ENCODE assay signal across 13 cellular contexts in the genomic region with DNA sequence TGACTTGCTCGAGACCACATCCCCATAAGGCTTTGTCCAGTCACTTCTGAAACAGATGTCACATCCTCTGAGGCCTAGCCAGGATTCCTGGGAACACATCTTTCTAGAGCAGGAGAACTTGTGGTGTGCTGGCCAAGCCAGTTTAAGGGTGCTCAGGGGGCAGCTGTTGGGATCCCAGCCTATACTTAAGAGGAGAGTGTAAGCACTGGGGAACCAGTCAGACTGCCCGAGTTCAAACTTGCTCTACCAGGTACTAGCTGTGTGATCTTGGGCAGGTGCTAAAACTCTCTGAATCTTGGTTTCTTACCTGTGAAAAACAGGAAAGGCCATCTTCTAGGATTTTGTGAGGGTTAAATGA. TPM values are rescaled to one million over a fixed set of nuclear protein-coding genes. Genes with fewer than 3 reads are reported as not detected.
DNase-seq lines count a peak whose midpoint lies in the region; ATAC-seq and TF ChIP-seq lines count a peak whose summit lies in the region.
"Had no signal": no experiment of that assay in that cellular context is flagged by ENCODE, and none has a peak within 500 bp of the region (broad histone marks: within the 10 kb centered on the region; RNA-seq: fewer than 3 reads in every experiment).

No MANE protein-coding gene starts in this region.

- H3K27me3 Mint-ChIP-seq in activated T-cell treated with anti-CD3 and anti-CD28 coated beads, Interleukin-2, amount 50 U/mL, for 72 hours (ENCODE audit: low read depth) = no peaks in the 10 kb centered on the region

- DNase-seq in SK-N-SH = no peak
- no peak for DNase-seq in OCI-LY7 (ENCODE audit: low spot score)
- DNase-seq in stomach = no peak
- no peak for DNase-seq in foreskin keratinocyte
- DNase-seq in activated T-cell treated with anti-CD3 and anti-CD28 coated beads, Interleukin-2, amount 50 U/mL, for 72 hours = no peak
- DNase-seq: NCI-H146, NCI-H2081 treated with DMSO at 0.1 percent for 48 hours had no signal

- H3K4me3 ChIP-seq in SK-N-SH (ENCODE audit: low read depth in 2 of 2, low read length in 1 of 2) (no peak overlapping the region), OCI-LY7 (ENCODE audit: low read depth, low read length, poor library complexity, severe bottlenecking) (no peak overlapping the region), stomach (no peak overlapping the region)

- H3K27me3 ChIP-seq in SK-N-SH (ENCODE audit: insufficient read depth) = no peaks in the 10 kb centered on the region
- H3K27me3 ChIP-seq in stomach = no peaks in the 10 kb centered on the region
- H3K27me3 ChIP-seq in foreskin keratinocyte = no peaks in the 10 kb centered on the region

- H3K9me2 ChIP-seq in SK-N-SH = no peaks in the 10 kb centered on the region
- H3K9me2 ChIP-seq in OCI-LY7 (ENCODE audit: insufficient read depth, low read length) = no peaks in the 10 kb centered on the region

- H3K79me2 ChIP-seq in SK-N-SH (ENCODE audit: insufficient read depth) (no peaks in the 10 kb centered on the region), OCI-LY7 (ENCODE audit: insufficient read depth, low read depth, low read length) (no peaks in the 10 kb centered on the region)

- intact Hi-C loops in OCI-LY7 (cut with micrococcal nuclease; ENCODE audit: unreplicated experiment) = loop anchor here (1.0 to 2.0 kb wide), 2 partner anchors 54 to 105 kb away; no protein-coding TSS in a partner anchor
- intact Hi-C loops in stomach (cut with DNase I; ENCODE audit: low total_unique reads) = no loop called here

- no TSS peak for BruUV-seq in OCI-LY7 (replicated peaks; lab: Mats Ljungman, UMichigan)

- TF ChIP-seq EP300 in SK-N-SH (IDR thresholded peaks at IDR 0.05; ENCODE audit: borderline replicate concordance in 1 of 2, low read depth in 1 of 2, low read length in 1 of 2) (no peak), stomach (IDR thresholded peaks at IDR 0.05) (no peak)

- H3K9me3 ChIP-seq in SK-N-SH = no peaks in the 10 kb centered on the region
- no peaks in the 10 kb centered on the region for H3K9me3 ChIP-seq in OCI-LY7 (ENCODE audit: low read length)
- no peaks in the 10 kb centered on the region for H3K9me3 ChIP-seq in stomach

- TF ChIP-seq RAD21 in SK-N-SH (IDR thresholded peaks at IDR 0.05; ENCODE audit: low read length) = no peak

- POLR2A ChIA-PET in SK-N-SH (lab: Yijun Ruan, JAX) (no interaction called here), OCI-LY7 (lab: Charles Lee) (interaction anchor here (0.6 to 4.2 kb wide), 4 partner anchors 10 to 65 kb away, joined by 3 to 32 read pairs (median 4); partner anchors contain the start of gene LY9)

- H3F3A ChIP-seq in SK-N-SH (replicated peaks; ENCODE audit: insufficient read depth) = no peaks in the 10 kb centered on the region

- peaks cover 42% of the 10 kb centered on the region for H3K4me1 Mint-ChIP-seq in activated T-cell treated with anti-CD3 and anti-CD28 coated beads, Interleukin-2, amount 50 U/mL, for 72 hours (ENCODE audit: low read depth)

- H3K9me3 Mint-ChIP-seq in activated T-cell treated with anti-CD3 and anti-CD28 coated beads, Interleukin-2, amount 50 U/mL, for 72 hours = no peaks in the 10 kb centered on the region
- H3K9me3 Mint-ChIP-seq: CD4-positive, CD25-positive, alpha-beta regulatory T cell had no signal

- CTCF ChIA-PET in SK-N-SH (lab: Yijun Ruan, JAX) (interaction anchor here (0.8 to 1.4 kb wide), 2 partner anchors 16 to 318 kb away, joined by 3 to 4 read pairs; partner anchors contain the start of genes KLHDC9 and LY9), OCI-LY7 (lab: Charles Lee; ENCODE audit: unreplicated experiment) (interaction anchor here (0.6 to 3.4 kb wide), 7 partner anchors 51 to 207 kb away, joined by 3 to 16 read pairs (median 4); no protein-coding TSS in a partner anchor)

- WGBS in SK-N-SH (ENCODE audit: low lambda C conversion rate) = 20% methylated on average over 2 of the region's 2 CpGs
- WGBS in stomach, 5 donors = 61 to 77% (median 67%) methylated on average over 2 of the region's 2 CpGs

- H3K4me1 ChIP-seq in SK-N-SH (ENCODE audit: control insufficient read depth in 1 of 2, insufficient read depth in 2 of 2, low read depth in 1 of 2, low read length in 1 of 2) (no peaks in the 10 kb centered on the region), OCI-LY7 (ENCODE audit: insufficient read depth, low read length, poor library complexity, severe bottlenecking) (peaks cover 25% of the 10 kb centered on the region), stomach (peaks cover 8 to 26% (median 11%) of the 10 kb centered on the region in 4 donors), foreskin keratinocyte (peaks cover 4% of the 10 kb centered on the region)

- H4K20me1 ChIP-seq in SK-N-SH (ENCODE audit: insufficient read depth) (no peaks in the 10 kb centered on the region), OCI-LY7 (ENCODE audit: insufficient read depth, low read length) (no peaks in the 10 kb centered on the region)

- no peak overlapping the region for H3K9ac ChIP-seq in SK-N-SH

- H3K4me3 Mint-ChIP-seq in activated T-cell treated with anti-CD3 and anti-CD28 coated beads, Interleukin-2, amount 50 U/mL, for 72 hours = no peak overlapping the region
- H3K4me3 Mint-ChIP-seq: CD4-positive, CD25-positive, alpha-beta regulatory T cell had no signal

- H3K36me3 ChIP-seq in SK-N-SH (replicated peaks in 1 of 2; ENCODE audit: control insufficient read depth in 1 of 2, insufficient read depth in 2 of 2, low read length in 1 of 2) (no peaks in the 10 kb centered on the region), OCI-LY7 (ENCODE audit: insufficient read depth, low read length) (no peaks in the 10 kb centered on the region), stomach (no peaks in the 10 kb centered on the region)

- ATAC-seq in SK-N-SH treated with all-trans-retinoic acid at 6 μM for 48 hours (no peak), esophagus mucosa (peak; percentile 67), foreskin keratinocyte (no peak), GM21526 (IDR thresholded peaks at IDR 0.05; ENCODE audit: low FRiP score, unreplicated experiment) (no peak)
- no peak for ATAC-seq in activated T-cell treated with anti-CD3 and anti-CD28 coated beads, Interleukin-2, amount 50 U/mL, for 72 hours (replicated peaks in 1 of 2)

- H2AFZ ChIP-seq in SK-N-SH (ENCODE audit: low read depth) (no peak overlapping the region), OCI-LY7 (ENCODE audit: low read length) (no peak overlapping the region)

- H3K36me3 Mint-ChIP-seq in activated T-cell treated with anti-CD3 and anti-CD28 coated beads, Interleukin-2, amount 50 U/mL, for 72 hours (ENCODE audit: insufficient read depth in 2 of 2) = no peaks in the 10 kb centered on the region
- H3K36me3 Mint-ChIP-seq: CD4-positive, CD25-positive, alpha-beta regulatory T cell had no signal

- TF ChIP-seq CTCF in SK-N-SH (IDR thresholded peaks at IDR 0.05) = 0 out of 2 replicates have a peak, but pooled peaks have one; percentile 3
- 0 out of 2 replicates have a peak, but pooled peaks have one; percentile 19 for TF ChIP-seq CTCF in OCI-LY7 (conservative IDR thresholded peaks at IDR 0.05; ENCODE audit: low read length)
- TF ChIP-seq CTCF in stomach (IDR thresholded peaks at IDR 0.05) = no peak
- no peak for TF ChIP-seq CTCF in foreskin keratinocyte (conservative IDR thresholded peaks at IDR 0.05)

- H3K4me2 ChIP-seq in SK-N-SH (no peak overlapping the region), OCI-LY7 (ENCODE audit: low read length) (no peak overlapping the region)

- H3K27ac ChIP-seq in SK-N-SH (ENCODE audit: low read depth in 2 of 2, low read length in 1 of 2) = no peak overlapping the region
- no peak overlapping the region for H3K27ac ChIP-seq in OCI-LY7 (ENCODE audit: low read depth, low read length, poor library complexity, severe bottlenecking)
- peak overlapping the region; percentile 46 to 93 (median 81) for H3K27ac ChIP-seq in stomach
- no peak overlapping the region for H3K27ac ChIP-seq in foreskin keratinocyte

- no peak overlapping the region for H3K27ac Mint-ChIP-seq in activated T-cell treated with anti-CD3 and anti-CD28 coated beads, Interleukin-2, amount 50 U/mL, for 72 hours
- H3K27ac Mint-ChIP-seq: CD4-positive, CD25-positive, alpha-beta regulatory T cell had no signal

- no peak for TF ChIP-seq POLR2A in stomach (IDR thresholded peaks at IDR 0.05)

TF ChIP-seq in SK-N-SH treated with all-trans-retinoic acid at 6 μM for 48 hours, 23 proteins besides CTCF, POLR2A, EP300 and RAD21 (continues in another document):
- TF ChIP-seq, protein P1, sequence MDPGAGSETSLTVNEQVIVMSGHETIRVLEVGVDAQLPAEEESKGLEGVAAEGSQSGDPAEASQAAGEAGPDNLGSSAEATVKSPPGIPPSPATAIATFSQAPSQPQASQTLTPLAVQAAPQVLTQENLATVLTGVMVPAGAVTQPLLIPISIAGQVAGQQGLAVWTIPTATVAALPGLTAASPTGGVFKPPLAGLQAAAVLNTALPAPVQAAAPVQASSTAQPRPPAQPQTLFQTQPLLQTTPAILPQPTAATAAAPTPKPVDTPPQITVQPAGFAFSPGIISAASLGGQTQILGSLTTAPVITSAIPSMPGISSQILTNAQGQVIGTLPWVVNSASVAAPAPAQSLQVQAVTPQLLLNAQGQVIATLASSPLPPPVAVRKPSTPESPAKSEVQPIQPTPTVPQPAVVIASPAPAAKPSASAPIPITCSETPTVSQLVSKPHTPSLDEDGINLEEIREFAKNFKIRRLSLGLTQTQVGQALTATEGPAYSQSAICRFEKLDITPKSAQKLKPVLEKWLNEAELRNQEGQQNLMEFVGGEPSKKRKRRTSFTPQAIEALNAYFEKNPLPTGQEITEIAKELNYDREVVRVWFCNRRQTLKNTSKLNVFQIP (CRISPR knock-in tag; IDR thresholded peaks at IDR 0.05; ENCODE audit: borderline replicate concordance, low read depth) = no peak
- TF ChIP-seq ZNF8 (CRISPR knock-in tag; IDR thresholded peaks at IDR 0.05) = no peak

RNA-seq across cellular contexts. Expression of gene LY9, which starts 15.6 kb away (rescaled TPM):
- polyA plus RNA-seq in SK-N-SH (2012; rRNA removed) (not detected in 2 replicates), stomach (1 to 10 TPM in 1 of 3 donors, under 1 TPM in 2; 0.25 to 1.1 (median 0.63) TPM), foreskin keratinocyte (not detected in 2 replicates)
- polyA plus RNA-seq in SK-N-SH (2012; cell fraction: cytosol; rRNA removed) = not detected in 2 replicates
- polyA plus RNA-seq in SK-N-SH (2012; cell fraction: nucleus; rRNA removed) = not detected in 2 replicates
- 23.7 and 28.4 TPM in 2 replicates for total RNA-seq in OCI-LY7 (2014; rRNA removed; shearing (Covaris generic))
- total RNA-seq in OCI-LY7 (2022) (40.2 and 42.8 TPM in 2 replicates), esophagus mucosa (0.20 TPM), stomach (1 to 10 TPM in 3 of 5 donors, not detected in 2; 1.3 to 7.5 (median 1.7) TPM), foreskin keratinocyte (not detected in 2 replicates)
- 10 to 100 TPM in 1 of 2 donors, 1 to 10 TPM in 1; 7.6 to 19.0 TPM for total RNA-seq in activated T-cell treated with anti-CD3 and anti-CD28 coated beads, Interleukin-2, amount 50 U/mL, for 72 hours
- total RNA-seq: A172, LHCN-M2 had no signal

RNA-seq across cellular contexts. Expression of gene SLAMF7, which starts 41.3 kb away (rescaled TPM):
- polyA plus RNA-seq in SK-N-SH (2012; rRNA removed) (not detected in 2 replicates), stomach (1 to 10 TPM; 1.3 to 3.7 (median 2.1) TPM), foreskin keratinocyte (3.1 and 5.4 TPM in 2 replicates)
- not detected in 2 replicates for polyA plus RNA-seq in SK-N-SH (2012; cell fraction: cytosol; rRNA removed)
- polyA plus RNA-seq in SK-N-SH (2012; cell fraction: nucleus; rRNA removed) = not detected in 2 replicates
- total RNA-seq in OCI-LY7 (2014; rRNA removed; shearing (Covaris generic)) = not detected in 2 replicates
- total RNA-seq in OCI-LY7 (2022) (not detected in 2 replicates), esophagus mucosa (6.3 TPM), stomach (1 to 10 TPM in 2 of 5 donors, under 1 TPM in 2, not detected in 1; 0.45 to 4.2 (median 1.3) TPM), foreskin keratinocyte (4.7 and 8.7 TPM in 2 replicates)
- total RNA-seq in activated T-cell treated with anti-CD3 and anti-CD28 coated beads, Interleukin-2, amount 50 U/mL, for 72 hours = 10 to 100 TPM; 42.6 to 68.3 TPM
- total RNA-seq: LHCN-M2 had no signal

Comparison
In these comparisons a context has a peak if more than half of its experiments do, and no peak if none do; other contexts are left out.
1. H3K27ac ChIP-seq: peak in stomach (5 of 5); none in SK-N-SH (0 of 2), OCI-LY7 (single experiment) and foreskin keratinocyte (single experiment).
2. CTCF ChIP-seq: peak in SK-N-SH (single experiment) and OCI-LY7 (single experiment); none in stomach (0 of 7) and foreskin keratinocyte (single experiment).